In genomic region chr10:130232361-130233360, GRCh38 we compare ENCODE assay signal across 20 cellular contexts.
DNase-seq lines count a peak whose midpoint lies in the region; ATAC-seq and TF ChIP-seq lines count a peak whose summit lies in the region.
"Had no signal": no experiment of that assay in that cellular context is flagged by ENCODE, and none has a peak within 500 bp of the region (broad histone marks: within the 10 kb centered on the region; RNA-seq: fewer than 3 reads in every experiment).

No MANE protein-coding gene starts in this region.

- CTCF ChIA-PET in activated CD4-positive, alpha-beta memory T cell treated with anti-CD3 and anti-CD28 coated beads, Interleukin-2, amount 10 ng/mL, durations not matched to agents 7 days and 5 days (lab: Charles Lee): no interaction called here
- CTCF ChIA-PET in activated CD4-positive, alpha-beta memory T cell treated with anti-CD3 and anti-CD28 coated beads for 36 hours (lab: Charles Lee): no interaction called here

- H3K27ac ChIP-seq in vagina: no peak overlapping the region

- TF ChIP-seq CTCF in osteocyte (IDR thresholded peaks at IDR 0.05): no peak
- no peak for TF ChIP-seq CTCF in vagina (IDR thresholded peaks at IDR 0.05)

- no peak overlapping the region for H3K4me3 ChIP-seq in vagina
- H3K4me3 ChIP-seq: HAP-1 had no signal

- H3K36me3 ChIP-seq in vagina: no peaks in the 10 kb centered on the region
- H3K36me3 ChIP-seq: HAP-1 had no signal

- intact Hi-C loops in activated CD4-positive, alpha-beta memory T cell treated with anti-CD3 and anti-CD28 coated beads for 36 hours (cut with micrococcal nuclease): no loop called here
- intact Hi-C loops in vagina (cut with DNase I): no loop called here

- H3K9me3 ChIP-seq in vagina: peaks cover 6% of the 10 kb centered on the region
- H3K9me3 ChIP-seq: HAP-1 had no signal

- ATAC-seq in HG03571 (IDR thresholded peaks at IDR 0.05; ENCODE audit: unreplicated experiment): no peak
- no peak for ATAC-seq in HG02759 (IDR thresholded peaks at IDR 0.05; ENCODE audit: unreplicated experiment)
- no peak for ATAC-seq in HG02840 (IDR thresholded peaks at IDR 0.05; ENCODE audit: low FRiP score, unreplicated experiment)

- H3K27ac Mint-ChIP-seq in activated CD4-positive, alpha-beta memory T cell treated with anti-CD3 and anti-CD28 coated beads, Interleukin-2, amount 10 ng/mL, durations not matched to agents 7 days and 5 days: no peak overlapping the region
- no peak overlapping the region for H3K27ac Mint-ChIP-seq in activated CD4-positive, alpha-beta memory T cell treated with anti-CD3 and anti-CD28 coated beads for 36 hours
- no peak overlapping the region for H3K27ac Mint-ChIP-seq in osteocyte (ENCODE audit: unreplicated experiment)
- H3K27ac Mint-ChIP-seq: CD14-positive monocyte had no signal

- H3K4me1 ChIP-seq in vagina: no peaks in the 10 kb centered on the region
- H3K4me1 ChIP-seq: HAP-1 had no signal

- POLR2A ChIA-PET in activated CD4-positive, alpha-beta memory T cell treated with anti-CD3 and anti-CD28 coated beads, Interleukin-2, amount 10 ng/mL, durations not matched to agents 7 days and 5 days (lab: Charles Lee): no interaction called here
- POLR2A ChIA-PET in activated CD4-positive, alpha-beta memory T cell treated with anti-CD3 and anti-CD28 coated beads for 36 hours (lab: Charles Lee): no interaction called here

- no peak overlapping the region for H3K4me3 Mint-ChIP-seq in activated CD4-positive, alpha-beta memory T cell treated with anti-CD3 and anti-CD28 coated beads, Interleukin-2, amount 10 ng/mL, durations not matched to agents 7 days and 5 days
- H3K4me3 Mint-ChIP-seq in activated CD4-positive, alpha-beta memory T cell treated with anti-CD3 and anti-CD28 coated beads for 36 hours: no peak overlapping the region
- no peak overlapping the region for H3K4me3 Mint-ChIP-seq in osteocyte (ENCODE audit: unreplicated experiment)
- H3K4me3 Mint-ChIP-seq: CD14-positive monocyte had no signal

- no peak for TF ChIP-seq POLR2A in vagina (IDR thresholded peaks at IDR 0.05)

- H3K27me3 ChIP-seq in vagina: no peaks in the 10 kb centered on the region

- peak; percentile 4 for DNase-seq in activated CD4-positive, alpha-beta memory T cell treated with anti-CD3 and anti-CD28 coated beads, Interleukin-2, amount 10 ng/mL, durations not matched to agents 7 days and 5 days
- no peak for DNase-seq in activated CD4-positive, alpha-beta memory T cell treated with anti-CD3 and anti-CD28 coated beads for 36 hours
- DNase-seq in ecto neural progenitor cell (ENCODE audit: low spot score) (peak; percentile 21), osteocyte (ENCODE audit: extremely low spot score, unreplicated experiment) (peak; percentile 75), vagina (ENCODE audit: extremely low spot score in 2 of 2) (peak; percentile 52 to 64)
- DNase-seq: 8988T, DMS 273 treated with DMSO at 0.1 percent for 48 hours, DND-41, KG1, MV-4-11, NCI-H187, NCI-H2107, NCI-H510A treated with DMSO at 0.1 percent for 48 hours, NCI-H774, SHP77 treated with DMSO at 0.1 percent for 48 hours had no signal

- no peaks in the 10 kb centered on the region for H3K27me3 Mint-ChIP-seq in activated CD4-positive, alpha-beta memory T cell treated with anti-CD3 and anti-CD28 coated beads, Interleukin-2, amount 10 ng/mL, durations not matched to agents 7 days and 5 days
- no peaks in the 10 kb centered on the region for H3K27me3 Mint-ChIP-seq in activated CD4-positive, alpha-beta memory T cell treated with anti-CD3 and anti-CD28 coated beads for 36 hours
- H3K27me3 Mint-ChIP-seq in osteocyte (ENCODE audit: unreplicated experiment): no peaks in the 10 kb centered on the region

- no peaks in the 10 kb centered on the region for H3K9me3 Mint-ChIP-seq in activated CD4-positive, alpha-beta memory T cell treated with anti-CD3 and anti-CD28 coated beads, Interleukin-2, amount 10 ng/mL, durations not matched to agents 7 days and 5 days
- peaks cover 9% of the 10 kb centered on the region for H3K9me3 Mint-ChIP-seq in activated CD4-positive, alpha-beta memory T cell treated with anti-CD3 and anti-CD28 coated beads for 36 hours
- H3K9me3 Mint-ChIP-seq in osteocyte (ENCODE audit: unreplicated experiment): peaks cover 25% of the 10 kb centered on the region

- no peaks in the 10 kb centered on the region for H3K36me3 Mint-ChIP-seq in activated CD4-positive, alpha-beta memory T cell treated with anti-CD3 and anti-CD28 coated beads, Interleukin-2, amount 10 ng/mL, durations not matched to agents 7 days and 5 days (ENCODE audit: low read depth)
- no peaks in the 10 kb centered on the region for H3K36me3 Mint-ChIP-seq in activated CD4-positive, alpha-beta memory T cell treated with anti-CD3 and anti-CD28 coated beads for 36 hours
- no peaks in the 10 kb centered on the region for H3K36me3 Mint-ChIP-seq in osteocyte (ENCODE audit: unreplicated experiment)
- H3K36me3 Mint-ChIP-seq: CD14-positive monocyte had no signal

- no peaks in the 10 kb centered on the region for H3K4me1 Mint-ChIP-seq in activated CD4-positive, alpha-beta memory T cell treated with anti-CD3 and anti-CD28 coated beads, Interleukin-2, amount 10 ng/mL, durations not matched to agents 7 days and 5 days
- H3K4me1 Mint-ChIP-seq in activated CD4-positive, alpha-beta memory T cell treated with anti-CD3 and anti-CD28 coated beads for 36 hours (ENCODE audit: low read depth): no peaks in the 10 kb centered on the region
- H3K4me1 Mint-ChIP-seq in osteocyte (ENCODE audit: unreplicated experiment): no peaks in the 10 kb centered on the region
- H3K4me1 Mint-ChIP-seq: CD14-positive monocyte had no signal
